Comparison of ENCODE assay signal across 26 cellular contexts in genomic region chr7:82631998-82632397, GRCh38.
DNase-seq lines count a peak whose midpoint lies in the region; ATAC-seq, FAIRE-seq and TF ChIP-seq lines count a peak whose summit lies in the region.
"Had no signal": no experiment of that assay in that cellular context is flagged by ENCODE, and none has a peak within 500 bp of the region (broad histone marks: within the 10 kb centered on the region; RNA-seq: fewer than 3 reads in every experiment).

No MANE protein-coding gene starts in this region.

- peak; percentile 29 for DNase-seq in AG08395 (ENCODE audit: low spot score)
- DNase-seq in GM23338 (ENCODE audit: low spot score): no peak
- peak; percentile 44 for DNase-seq in astrocyte (ENCODE audit: low read depth)
- DNase-seq in fibroblast of villous mesenchyme (ENCODE audit: low read depth): peak; percentile 19
- DNase-seq in sciatic nerve (ENCODE audit: low spot score): no peak
- DNase-seq in GM13976 (ENCODE audit: low spot score): no peak
- DNase-seq in stimulated activated naive CD4-positive, alpha-beta T cell (lab: John Stamatoyannopoulos, UW): no peak
- no peak for DNase-seq in activated CD4-positive, alpha-beta T cell treated with anti-CD3 and anti-CD28 coated beads for 4 hours
- DNase-seq: activated naive CD8-positive, alpha-beta T cell treated with anti-CD3 and anti-CD28 coated beads, Interleukin-2, amount 50 U/mL, for 24 hours; activated T-cell treated with anti-CD3 and anti-CD28 coated beads, Interleukin-2, amount 50 U/mL, for 72 hours; BE2C; brain microvascular endothelial cell; CD8-positive, alpha-beta T cell; NCI-H1048; NCI-H1930; NCI-H524 treated with DMSO at 0.1 percent for 48 hours; OCI-M1; posterior cingulate gyrus; right cardiac atrium; stimulated activated CD4-positive, alpha-beta T cell treated with anti-CD3 and anti-CD28 coated beads, Interleukin-12 subunit alpha, Interleukin-12 subunit beta, amount 100 ng/mL, for 4 hours; stimulated activated CD4-positive, alpha-beta T cell treated with anti-CD3 and anti-CD28 coated beads, Interleukin-4, amount 100 ng/mL, for 24 hours had no signal

- H3K9ac ChIP-seq in astrocyte (ENCODE audit: low read length): no peak overlapping the region

- no peak overlapping the region for H3K4me2 ChIP-seq in GM23338
- H3K4me2 ChIP-seq in astrocyte (ENCODE audit: low read length): no peak overlapping the region

- in situ Hi-C loops in GM13976 (cut with MboI; ENCODE audit: low sequenced_read_pairs, unreplicated experiment): no loop called here

- peaks cover 4% of the 10 kb centered on the region; the same call in 2 of the 3 replicates for H3K9me3 Mint-ChIP-seq in GM23338
- peaks cover 3% of the 10 kb centered on the region for H3K9me3 Mint-ChIP-seq in astrocyte (ENCODE audit: unreplicated experiment)
- H3K9me3 Mint-ChIP-seq: activated naive CD8-positive, alpha-beta T cell treated with anti-CD3 and anti-CD28 coated beads, Interleukin-2, amount 50 U/mL, for 24 hours; CD8-positive, alpha-beta T cell had no signal

- H3K27me3 ChIP-seq in GM23338 (ENCODE audit: insufficient read depth) (no peaks in the 10 kb centered on the region), astrocyte (ENCODE audit: insufficient read depth, low read length) (no peaks in the 10 kb centered on the region)
- H3K27me3 ChIP-seq: BE2C, brain microvascular endothelial cell, tibial nerve had no signal

- intact Hi-C loops in sciatic nerve (cut with DNase I): no loop called here

- H3K4me3 Mint-ChIP-seq in GM23338: no peak overlapping the region
- no peak overlapping the region for H3K4me3 Mint-ChIP-seq in astrocyte (ENCODE audit: unreplicated experiment)
- H3K4me3 Mint-ChIP-seq: activated naive CD8-positive, alpha-beta T cell treated with anti-CD3 and anti-CD28 coated beads, Interleukin-2, amount 50 U/mL, for 24 hours; activated T-cell treated with anti-CD3 and anti-CD28 coated beads, Interleukin-2, amount 50 U/mL, for 72 hours; CD8-positive, alpha-beta T cell; IgD-negative memory B cell; mesothelial cell of epicardium; WTC11 had no signal

- no peak for TF ChIP-seq CTCF in GM23338 (conservative IDR thresholded peaks at IDR 0.05; ENCODE audit: low read depth in 2 of 2)
- TF ChIP-seq CTCF in astrocyte (IDR thresholded peaks at IDR 0.05; ENCODE audit: insufficient read depth, low read depth, low read length): no peak
- no peak for TF ChIP-seq CTCF in fibroblast of villous mesenchyme (IDR thresholded peaks at IDR 0.05; ENCODE audit: insufficient read depth, low read depth, low read length)
- no peak for TF ChIP-seq CTCF in GM13976 (IDR thresholded peaks at IDR 0.05; ENCODE audit: borderline replicate concordance, control extremely low read depth, extremely low read depth, insufficient read depth, missing control alignments)

- FAIRE-seq in astrocyte (lab: Jason Lieb, UNC): no peak
- FAIRE-seq: GM12892 had no signal

- H3K4me1 Mint-ChIP-seq in GM23338 (no peaks in the 10 kb centered on the region), astrocyte (ENCODE audit: low read depth, unreplicated experiment) (no peaks in the 10 kb centered on the region)
- H3K4me1 Mint-ChIP-seq: activated naive CD8-positive, alpha-beta T cell treated with anti-CD3 and anti-CD28 coated beads, Interleukin-2, amount 50 U/mL, for 24 hours; IgD-negative memory B cell; mesothelial cell of epicardium; WTC11 had no signal

- H3K9me2 ChIP-seq in GM23338 (ENCODE audit: insufficient read depth): no peaks in the 10 kb centered on the region

- H2AFZ ChIP-seq in GM23338 (0 out of 2 replicates have a peak overlapping the region, but pooled peaks have one; percentile 8), astrocyte (ENCODE audit: low read depth, low read length) (no peak overlapping the region)

- no peak overlapping the region for H3K27ac Mint-ChIP-seq in GM23338
- H3K27ac Mint-ChIP-seq in astrocyte (ENCODE audit: unreplicated experiment): no peak overlapping the region
- H3K27ac Mint-ChIP-seq: activated naive CD8-positive, alpha-beta T cell treated with anti-CD3 and anti-CD28 coated beads, Interleukin-2, amount 50 U/mL, for 24 hours; activated T-cell treated with anti-CD3 and anti-CD28 coated beads, Interleukin-2, amount 50 U/mL, for 72 hours; CD8-positive, alpha-beta T cell; IgD-negative memory B cell; mesothelial cell of epicardium; WTC11 had no signal

- H3F3A ChIP-seq in GM23338 (replicated peaks; ENCODE audit: low read depth): no peaks in the 10 kb centered on the region

- no peak overlapping the region for H3K4me3 ChIP-seq in GM23338
- no peak overlapping the region for H3K4me3 ChIP-seq in astrocyte (ENCODE audit: insufficient read depth, low read depth, low read length)
- H3K4me3 ChIP-seq in fibroblast of villous mesenchyme (ENCODE audit: low read depth, low read length): no peak overlapping the region
- H3K4me3 ChIP-seq: tibial nerve had no signal

- no peaks in the 10 kb centered on the region for H3K36me3 ChIP-seq in GM23338 (ENCODE audit: insufficient read depth)
- H3K36me3 ChIP-seq in astrocyte (ENCODE audit: insufficient read depth, low read length): no peaks in the 10 kb centered on the region
- H3K36me3 ChIP-seq: BE2C, brain microvascular endothelial cell, tibial nerve had no signal

- H3K9me3 ChIP-seq in astrocyte (ENCODE audit: insufficient read depth, low read depth, low read length): no peaks in the 10 kb centered on the region
- H3K9me3 ChIP-seq: BE2C, tibial nerve had no signal

- H4K20me1 ChIP-seq in GM23338 (replicated peaks; ENCODE audit: insufficient read depth) (no peaks in the 10 kb centered on the region), astrocyte (ENCODE audit: insufficient read depth, low read length) (no peaks in the 10 kb centered on the region)

- H3K4me1 ChIP-seq in GM23338 (ENCODE audit: insufficient read depth) (peaks cover 3% of the 10 kb centered on the region; the same call in 1 of the 2 replicates), astrocyte (ENCODE audit: insufficient read depth, low read length) (no peaks in the 10 kb centered on the region)
- H3K4me1 ChIP-seq: BE2C, tibial nerve had no signal

- H3K36me3 Mint-ChIP-seq in GM23338 (ENCODE audit: low read depth): no peaks in the 10 kb centered on the region
- H3K36me3 Mint-ChIP-seq in astrocyte (ENCODE audit: low read depth, unreplicated experiment): no peaks in the 10 kb centered on the region
- H3K36me3 Mint-ChIP-seq: CD8-positive, alpha-beta T cell; IgD-negative memory B cell; mesothelial cell of epicardium; WTC11 had no signal

- no peaks in the 10 kb centered on the region for H3K27me3 Mint-ChIP-seq in GM23338 (ENCODE audit: insufficient read depth, low read depth, poor library complexity)
- H3K27me3 Mint-ChIP-seq in astrocyte (ENCODE audit: low read depth, unreplicated experiment): peaks cover 2% of the 10 kb centered on the region
- H3K27me3 Mint-ChIP-seq: activated naive CD8-positive, alpha-beta T cell treated with anti-CD3 and anti-CD28 coated beads, Interleukin-2, amount 50 U/mL, for 24 hours; IgD-negative memory B cell had no signal

- H3K27ac ChIP-seq in GM23338 (ENCODE audit: low read depth): no peak overlapping the region
- H3K27ac ChIP-seq in astrocyte (ENCODE audit: low read depth, low read length): no peak overlapping the region
- H3K27ac ChIP-seq: brain microvascular endothelial cell, tibial nerve had no signal

- H3K79me2 ChIP-seq in GM23338 (replicated peaks; ENCODE audit: insufficient read depth) (no peaks in the 10 kb centered on the region), astrocyte (ENCODE audit: insufficient read depth, low read length) (no peaks in the 10 kb centered on the region)

- ATAC-seq in GM23338 (no peak), sciatic nerve (no peak)
- ATAC-seq: activated naive CD8-positive, alpha-beta T cell treated with anti-CD3 and anti-CD28 coated beads, Interleukin-2, amount 50 U/mL, for 24 hours; activated T-cell treated with anti-CD3 and anti-CD28 coated beads, Interleukin-2, amount 50 U/mL, for 72 hours; CD8-positive, alpha-beta T cell; right cardiac atrium; WTC11 had no signal

TF ChIP-seq in GM23338, 12 proteins besides CTCF, POLR2A, EP300 and RAD21 (continues in another document):
- no peak for TF ChIP-seq ETS1 (IDR thresholded peaks at IDR 0.05)
- no peak for TF ChIP-seq CREB1 (CRISPR knock-in tag; IDR thresholded peaks at IDR 0.05; ENCODE audit: low read depth)
- TF ChIP-seq, protein P1, sequence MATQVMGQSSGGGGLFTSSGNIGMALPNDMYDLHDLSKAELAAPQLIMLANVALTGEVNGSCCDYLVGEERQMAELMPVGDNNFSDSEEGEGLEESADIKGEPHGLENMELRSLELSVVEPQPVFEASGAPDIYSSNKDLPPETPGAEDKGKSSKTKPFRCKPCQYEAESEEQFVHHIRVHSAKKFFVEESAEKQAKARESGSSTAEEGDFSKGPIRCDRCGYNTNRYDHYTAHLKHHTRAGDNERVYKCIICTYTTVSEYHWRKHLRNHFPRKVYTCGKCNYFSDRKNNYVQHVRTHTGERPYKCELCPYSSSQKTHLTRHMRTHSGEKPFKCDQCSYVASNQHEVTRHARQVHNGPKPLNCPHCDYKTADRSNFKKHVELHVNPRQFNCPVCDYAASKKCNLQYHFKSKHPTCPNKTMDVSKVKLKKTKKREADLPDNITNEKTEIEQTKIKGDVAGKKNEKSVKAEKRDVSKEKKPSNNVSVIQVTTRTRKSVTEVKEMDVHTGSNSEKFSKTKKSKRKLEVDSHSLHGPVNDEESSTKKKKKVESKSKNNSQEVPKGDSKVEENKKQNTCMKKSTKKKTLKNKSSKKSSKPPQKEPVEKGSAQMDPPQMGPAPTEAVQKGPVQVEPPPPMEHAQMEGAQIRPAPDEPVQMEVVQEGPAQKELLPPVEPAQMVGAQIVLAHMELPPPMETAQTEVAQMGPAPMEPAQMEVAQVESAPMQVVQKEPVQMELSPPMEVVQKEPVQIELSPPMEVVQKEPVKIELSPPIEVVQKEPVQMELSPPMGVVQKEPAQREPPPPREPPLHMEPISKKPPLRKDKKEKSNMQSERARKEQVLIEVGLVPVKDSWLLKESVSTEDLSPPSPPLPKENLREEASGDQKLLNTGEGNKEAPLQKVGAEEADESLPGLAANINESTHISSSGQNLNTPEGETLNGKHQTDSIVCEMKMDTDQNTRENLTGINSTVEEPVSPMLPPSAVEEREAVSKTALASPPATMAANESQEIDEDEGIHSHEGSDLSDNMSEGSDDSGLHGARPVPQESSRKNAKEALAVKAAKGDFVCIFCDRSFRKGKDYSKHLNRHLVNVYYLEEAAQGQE (IDR thresholded peaks at IDR 0.05; ENCODE audit: unreplicated experiment): no peak
- TF ChIP-seq EZH2phosphoT487 (IDR thresholded peaks at IDR 0.05; ENCODE audit: unreplicated experiment): no peak
- TF ChIP-seq POLR2AphosphoS5 (IDR thresholded peaks at IDR 0.05; ENCODE audit: low read depth): no peak
- TF ChIP-seq ZNF331 (CRISPR knock-in tag; IDR thresholded peaks at IDR 0.05; ENCODE audit: low read depth): no peak

Comparison
In these comparisons a context has a peak if more than half of its experiments do, and no peak if none do; other contexts are left out.
1. DNase-seq: peak in AG08395 (single experiment), astrocyte (single experiment) and fibroblast of villous mesenchyme (single experiment); none in GM23338 (single experiment), sciatic nerve (single experiment), GM13976 (single experiment), stimulated activated naive CD4-positive, alpha-beta T cell (0 of 6) and activated CD4-positive, alpha-beta T cell treated with anti-CD3 and anti-CD28 coated beads for 4 hours (0 of 2).